In genomic region chr19:18440421-18440877, GRCh38 we compare ENCODE assay signal across 9 cellular contexts. TPM values are rescaled to one million over a fixed set of nuclear protein-coding genes. Genes with fewer than 3 reads are reported as not detected.
DNase-seq lines count a peak whose midpoint lies in the region; ATAC-seq and TF ChIP-seq lines count a peak whose summit lies in the region.
"Had no signal": no experiment of that assay in that cellular context is flagged by ENCODE, and none has a peak within 500 bp of the region (broad histone marks: within the 10 kb centered on the region; RNA-seq: fewer than 3 reads in every experiment).

No MANE protein-coding gene starts in this region.

- no peaks in the 10 kb centered on the region for H3F3A ChIP-seq in PC-3 (ENCODE audit: low read length, unreplicated experiment)

- H3K4me1 ChIP-seq in heart right ventricle: peaks cover 11 to 37% (median 26%) of the 10 kb centered on the region in 9 donors
- H3K4me1 ChIP-seq in PC-3 (ENCODE audit: insufficient read depth, low read length): no peaks in the 10 kb centered on the region
- peaks cover 24% of the 10 kb centered on the region for H3K4me1 ChIP-seq in effector memory CD4-positive, alpha-beta T cell (ENCODE audit: control insufficient read depth, insufficient read depth, low read length, poor library complexity, severe bottlenecking)
- H3K4me1 ChIP-seq in uterus: peaks cover 0 to 10% of the 10 kb centered on the region in 2 donors

- CTCF ChIA-PET in PC-3 (lab: Charles Lee): no interaction called here

- ATAC-seq in heart right ventricle (no peak), left ventricle myocardium superior (no peak), PC-3 (peak; percentile 13; the same call in 1 of the 2 replicates), HG03175 (IDR thresholded peaks at IDR 0.05; ENCODE audit: unreplicated experiment) (no peak)

- H3K9me2 ChIP-seq in PC-3 (replicated peaks; ENCODE audit: low read length): no peaks in the 10 kb centered on the region

- POLR2A ChIA-PET in PC-3 (lab: Charles Lee; ENCODE audit: unreplicated experiment): interaction anchor here (0.6 kb wide), 1 partner anchor 80 kb away, joined by 4 read pairs; no protein-coding TSS in a partner anchor

- no peaks in the 10 kb centered on the region for H3K9me3 ChIP-seq in heart right ventricle
- no peaks in the 10 kb centered on the region for H3K9me3 ChIP-seq in PC-3 (ENCODE audit: low read length)
- H3K9me3 ChIP-seq in effector memory CD4-positive, alpha-beta T cell (ENCODE audit: control insufficient read depth, low read length): no peaks in the 10 kb centered on the region
- no peaks in the 10 kb centered on the region for H3K9me3 ChIP-seq in uterus
- H3K9me3 ChIP-seq: SJSA1 had no signal

- no peaks in the 10 kb centered on the region for H4K20me1 ChIP-seq in PC-3 (ENCODE audit: low read length)

- no peak overlapping the region for H2AFZ ChIP-seq in PC-3 (ENCODE audit: low read length)

- TF ChIP-seq POLR2A in uterus (IDR thresholded peaks at IDR 0.05): no peak

- H3K4me2 ChIP-seq in PC-3 (ENCODE audit: low read length): no peak overlapping the region

- 49% methylated on average over 10 of the region's 10 CpGs for WGBS in heart right ventricle, 2 donors

- intact Hi-C loops in heart right ventricle (cut with DNase I) (loop anchor here in 3 of 10 donors (10.0 kb wide), 3 partner anchors 124 to 414 kb away; no protein-coding TSS in a partner anchor), left ventricle myocardium superior (cut with micrococcal nuclease) (no loop called here), PC-3 (cut with micrococcal nuclease) (no loop called here), uterus (cut with DNase I; ENCODE audit: low total_unique reads) (loop anchor here (10.0 kb wide), 1 partner anchor 134 kb away; the partner anchor contains the start of gene UBA52)

- H3K36me3 ChIP-seq in heart right ventricle (peaks cover 0 to 37% (median 19%) of the 10 kb centered on the region in 9 donors), PC-3 (ENCODE audit: low read depth, low read length) (peaks cover 3% of the 10 kb centered on the region; the same call in 1 of the 2 replicates), uterus (no peaks in the 10 kb centered on the region)
- peaks cover 20% of the 10 kb centered on the region for H3K36me3 ChIP-seq in effector memory CD4-positive, alpha-beta T cell (ENCODE audit: control insufficient read depth, insufficient read depth, low read length)

- peak overlapping the region in 1 of 10 donors; percentile 24 for H3K27ac ChIP-seq in heart right ventricle
- no peak overlapping the region for H3K27ac ChIP-seq in PC-3 (ENCODE audit: low read length)
- no peak overlapping the region for H3K27ac ChIP-seq in effector memory CD4-positive, alpha-beta T cell (ENCODE audit: insufficient read depth, low read length, poor library complexity, severe bottlenecking)
- H3K27ac ChIP-seq in uterus: peak overlapping the region in 1 of 2 donors; percentile 21
- H3K27ac ChIP-seq: SJSA1 had no signal

- H3K79me2 ChIP-seq in PC-3 (ENCODE audit: low read length): no peaks in the 10 kb centered on the region

- TF ChIP-seq CTCF in heart right ventricle (IDR thresholded peaks at IDR 0.05) (peak in 6 of 9 donors; percentile 20 to 48 (median 36)), PC-3 (conservative IDR thresholded peaks at IDR 0.05; ENCODE audit: low read depth, low read length) (peak; percentile 63), uterus (IDR thresholded peaks at IDR 0.05) (peak in 3 of 4 experiments; percentile 8 to 20 (median 18))

- no peak overlapping the region for H3K9ac ChIP-seq in PC-3 (ENCODE audit: low read length)

- H3K4me3 ChIP-seq in heart right ventricle (no peak overlapping the region), PC-3 (ENCODE audit: low read length) (no peak overlapping the region), uterus (no peak overlapping the region)
- H3K4me3 ChIP-seq in effector memory CD4-positive, alpha-beta T cell (ENCODE audit: insufficient read depth, low read depth, low read length, poor library complexity, severe bottlenecking): no peak overlapping the region
- H3K4me3 ChIP-seq: SJSA1 had no signal

- DNase-seq in heart right ventricle: no peak
- DNase-seq in left ventricle myocardium superior: no peak
- DNase-seq in PC-3: peak; percentile 41
- DNase-seq in effector memory CD4-positive, alpha-beta T cell: peak in 2 of 3 donors; percentile 26
- DNase-seq in uterus: no peak
- DNase-seq in Ammon's horn (ENCODE audit: low spot score): no peak
- no peak for DNase-seq in NCI-H774 (lab: John Stamatoyannopoulos, UW)

- no TSS peak for BruUV-seq in PC-3 (replicated peaks; lab: Mats Ljungman, UMichigan)

- H3K27me3 ChIP-seq in heart right ventricle (peaks cover 0 to 23% (median 0%) of the 10 kb centered on the region in 7 donors), PC-3 (ENCODE audit: low read length) (no peaks in the 10 kb centered on the region), uterus (no peaks in the 10 kb centered on the region)
- H3K27me3 ChIP-seq in effector memory CD4-positive, alpha-beta T cell (replicated peaks; ENCODE audit: control insufficient read depth, insufficient read depth, low read length, poor library complexity, severe bottlenecking): no peaks in the 10 kb centered on the region
- H3K27me3 ChIP-seq: SJSA1 had no signal

RNA-seq across cellular contexts. Expression of gene ISYNA1, which starts 2.5 kb away (rescaled TPM):
- 10 to 100 TPM; 12.6 to 40.7 (median 18.0) TPM for total RNA-seq in heart right ventricle
- 100 to 1,000 TPM in 1 of 2 donors, 10 to 100 TPM in 1; 21.4 to 137 TPM for polyA plus RNA-seq in heart right ventricle
- 24.4 TPM for total RNA-seq in left ventricle myocardium superior
- 19.4 TPM in 2 replicates for total RNA-seq in PC-3 (2014; rRNA removed)
- total RNA-seq in uterus: 100 to 1,000 TPM in 2 of 4 donors, 10 to 100 TPM in 2; 56.8 to 152 (median 106) TPM

RNA-seq across cellular contexts. Expression of gene SSBP4, which starts 21.3 kb away (rescaled TPM):
- total RNA-seq in heart right ventricle: 10 to 100 TPM; 17.6 to 47.1 (median 27.3) TPM
- 10 to 100 TPM; 41.3 to 51.6 TPM for polyA plus RNA-seq in heart right ventricle
- 36.4 TPM for total RNA-seq in left ventricle myocardium superior
- total RNA-seq in PC-3 (2014; rRNA removed): 97.5 and 99.9 TPM in 2 replicates
- total RNA-seq in uterus: 100 to 1,000 TPM in 1 of 4 donors, 10 to 100 TPM in 3; 23.6 to 105 (median 54.8) TPM

RNA-seq across cellular contexts. Expression of gene LRRC25, which starts 43.0 kb away (rescaled TPM):
- total RNA-seq in heart right ventricle (10 to 100 TPM in 1 of 10 donors, 1 to 10 TPM in 7, under 1 TPM in 2; 0.57 to 13.3 (median 1.8) TPM), left ventricle myocardium superior (2.9 TPM), PC-3 (2014; rRNA removed) (not detected in 2 replicates), uterus (1 to 10 TPM in 2 of 4 donors, under 1 TPM in 1, not detected in 1; 0.51 to 2.3 (median 1.9) TPM)
- 1 to 10 TPM; 1.1 to 2.2 TPM for polyA plus RNA-seq in heart right ventricle
- total RNA-seq: SJSA1 had no signal

RNA-seq across cellular contexts. Expression of gene GDF15, which starts 54.5 kb away (rescaled TPM):
- 1 to 10 TPM in 4 of 10 donors, under 1 TPM in 6; 0.44 to 2.5 (median 0.79) TPM for total RNA-seq in heart right ventricle
- under 1 TPM; 0.44 to 0.62 TPM for polyA plus RNA-seq in heart right ventricle
- total RNA-seq in left ventricle myocardium superior: 0.27 TPM
- total RNA-seq in PC-3 (2014; rRNA removed): 84.3 and 105 TPM in 2 replicates
- total RNA-seq in uterus: 10 to 100 TPM in 1 of 4 donors, 1 to 10 TPM in 1, under 1 TPM in 2; 0.41 to 13.1 (median 1.6) TPM

Comparison
In these comparisons a context has a peak if more than half of its experiments do, and no peak if none do; other contexts are left out.
1. DNase-seq: peak in PC-3 (single experiment) and effector memory CD4-positive, alpha-beta T cell (2 of 3); none in heart right ventricle (0 of 2), left ventricle myocardium superior (single experiment), uterus (0 of 2), Ammon's horn (single experiment) and NCI-H774 (single experiment).
2. Peak in every context shown above with its lines, with median percentiles within 50 percentile points of each other: CTCF ChIP-seq.